Comparison of ENCODE assay signal across 9 cellular contexts in genomic region chr15:65067645-65068416, GRCh38. TPM values are rescaled to one million over a fixed set of nuclear protein-coding genes. Genes with fewer than 3 reads are reported as not detected.
A peak's percentile ranks its signal among the peaks of the same experiment; 100 is the strongest.
DNase-seq lines count a peak whose midpoint lies in the region; ATAC-seq and TF ChIP-seq lines count a peak whose summit lies in the region.
"Had no signal": no experiment of that assay in that cellular context is flagged by ENCODE, and none has a peak within 500 bp of the region (broad histone marks: within the 10 kb centered on the region; RNA-seq: fewer than 3 reads in every experiment).

RASL12 (minus strand) TSS chr15:65067991; CDS start chr15:65067835, 156 bp downstream.

- H3K4me1 Mint-ChIP-seq in CD8-positive, alpha-beta T cell (ENCODE audit: low read depth): peaks cover 7% of the 10 kb centered on the region
- peaks cover 6% of the 10 kb centered on the region for H3K4me1 Mint-ChIP-seq in activated naive CD8-positive, alpha-beta T cell treated with anti-CD3 and anti-CD28 coated beads for 36 hours

- H3K79me2 ChIP-seq in hepatocyte: no peaks in the 10 kb centered on the region

- H4K20me1 ChIP-seq in hepatocyte (ENCODE audit: insufficient read depth, poor library complexity, severe bottlenecking): no peaks in the 10 kb centered on the region

- intact Hi-C loops in CD8-positive, alpha-beta T cell (cut with DNase I, micrococcal nuclease): no loop called here
- intact Hi-C loops in prostate gland (cut with DNase I): no loop called here

- H3K4me1 ChIP-seq in CD8-positive, alpha-beta T cell (ENCODE audit: insufficient read depth, low read length): no peaks in the 10 kb centered on the region
- H3K4me1 ChIP-seq in hepatocyte (ENCODE audit: insufficient read depth) (peaks cover 25% of the 10 kb centered on the region), prostate gland (replicated peaks) (no peaks in the 10 kb centered on the region)

- no peak for TF ChIP-seq CTCF in CD8-positive, alpha-beta T cell (IDR thresholded peaks at IDR 0.05)
- TF ChIP-seq CTCF in hepatocyte (IDR thresholded peaks at IDR 0.05; ENCODE audit: poor library complexity): no peak
- TF ChIP-seq CTCF in prostate gland (IDR thresholded peaks at IDR 0.05): no peak

- H3K9me3 Mint-ChIP-seq in CD8-positive, alpha-beta T cell: no peaks in the 10 kb centered on the region
- H3K9me3 Mint-ChIP-seq in activated naive CD8-positive, alpha-beta T cell treated with anti-CD3 and anti-CD28 coated beads for 36 hours: no peaks in the 10 kb centered on the region

- H3K36me3 Mint-ChIP-seq in CD8-positive, alpha-beta T cell: no peaks in the 10 kb centered on the region
- no peaks in the 10 kb centered on the region for H3K36me3 Mint-ChIP-seq in activated naive CD8-positive, alpha-beta T cell treated with anti-CD3 and anti-CD28 coated beads for 36 hours

- CTCF ChIA-PET in CD8-positive, alpha-beta T cell (lab: Charles Lee): no interaction called here

- no peak for TF ChIP-seq POLR2A in prostate gland (IDR thresholded peaks at IDR 0.05)

- DNase-seq in CD8-positive, alpha-beta T cell: no peak
- no peak for DNase-seq in activated naive CD8-positive, alpha-beta T cell treated with anti-CD3 and anti-CD28 coated beads for 36 hours
- peak; percentile 48 for DNase-seq in hepatocyte (ENCODE audit: low spot score)
- DNase-seq in prostate gland (ENCODE audit: low spot score): no peak
- DNase-seq in NCI-H1694 (lab: John Stamatoyannopoulos, UW): no peak

- no peaks in the 10 kb centered on the region for H3K9me2 ChIP-seq in hepatocyte (replicated peaks; ENCODE audit: insufficient read depth)

- ATAC-seq in CD8-positive, alpha-beta T cell: no peak
- ATAC-seq in HG03460 (IDR thresholded peaks at IDR 0.05; ENCODE audit: unreplicated experiment) (no peak), GM21381 (IDR thresholded peaks at IDR 0.05; ENCODE audit: unreplicated experiment) (no peak)
- ATAC-seq in activated CD4-positive, CD25-positive, alpha-beta regulatory T cell treated with anti-CD3 and anti-CD28 coated beads, Interleukin-2, amount 50 U/mL, for 24 hours: no peak

- POLR2A ChIA-PET in CD8-positive, alpha-beta T cell (lab: Charles Lee): no interaction called here

- peak within 1 kb of the TSS; percentile 91 for H3K4me2 ChIP-seq in hepatocyte

- WGBS in hepatocyte (ENCODE audit: low lambda C conversion rate, missing lambda C conversion rate): 4% methylated on average over 44 of the region's 66 CpGs
- WGBS in prostate gland: 5% methylated on average over 46 of the region's 66 CpGs

- H3K27ac Mint-ChIP-seq in CD8-positive, alpha-beta T cell: no peak within 1 kb of the TSS
- no peak within 1 kb of the TSS for H3K27ac Mint-ChIP-seq in activated naive CD8-positive, alpha-beta T cell treated with anti-CD3 and anti-CD28 coated beads for 36 hours

- peak within 1 kb of the TSS; percentile 78 for H2AFZ ChIP-seq in hepatocyte

- H3K4me3 Mint-ChIP-seq in CD8-positive, alpha-beta T cell: peak within 1 kb of the TSS; percentile 58
- peak within 1 kb of the TSS; percentile 59 for H3K4me3 Mint-ChIP-seq in activated naive CD8-positive, alpha-beta T cell treated with anti-CD3 and anti-CD28 coated beads for 36 hours

- no peak within 1 kb of the TSS for H3K4me3 ChIP-seq in CD8-positive, alpha-beta T cell (ENCODE audit: low read depth, low read length)
- H3K4me3 ChIP-seq in hepatocyte (peak within 1 kb of the TSS; percentile 39), prostate gland (peak within 1 kb of the TSS; percentile 42 to 48)

- H3K36me3 ChIP-seq in CD8-positive, alpha-beta T cell (ENCODE audit: insufficient read depth, low read length): no peaks in the 10 kb centered on the region
- H3K36me3 ChIP-seq in hepatocyte (replicated peaks; ENCODE audit: insufficient read depth, low read depth) (no peaks in the 10 kb centered on the region), prostate gland (no peaks in the 10 kb centered on the region)

- no peak within 1 kb of the TSS for H3K27ac ChIP-seq in CD8-positive, alpha-beta T cell (ENCODE audit: low read depth, low read length)
- peak within 1 kb of the TSS; percentile 70 for H3K27ac ChIP-seq in hepatocyte
- H3K27ac ChIP-seq in prostate gland: peak within 1 kb of the TSS; percentile 78 to 87

- no peaks in the 10 kb centered on the region for H3K9me3 ChIP-seq in CD8-positive, alpha-beta T cell (ENCODE audit: low read length)
- H3K9me3 ChIP-seq in hepatocyte (ENCODE audit: low read depth): no peaks in the 10 kb centered on the region
- H3K9me3 ChIP-seq in prostate gland: no peaks in the 10 kb centered on the region

- H3K27me3 ChIP-seq in CD8-positive, alpha-beta T cell (ENCODE audit: insufficient read depth, low read length): peaks cover 3% of the 10 kb centered on the region
- H3K27me3 ChIP-seq in hepatocyte (peaks cover 10% of the 10 kb centered on the region), prostate gland (replicated peaks; ENCODE audit: insufficient read depth) (peaks cover 2% of the 10 kb centered on the region)

- H3K27me3 Mint-ChIP-seq in CD8-positive, alpha-beta T cell (ENCODE audit: low read depth): peaks cover 29% of the 10 kb centered on the region
- peaks cover 36% of the 10 kb centered on the region for H3K27me3 Mint-ChIP-seq in activated naive CD8-positive, alpha-beta T cell treated with anti-CD3 and anti-CD28 coated beads for 36 hours

RNA-seq across cellular contexts. Expression of gene RASL12, which starts in this region (rescaled TPM):
- not detected for total RNA-seq in CD8-positive, alpha-beta T cell
- not detected for total RNA-seq in activated naive CD8-positive, alpha-beta T cell treated with anti-CD3 and anti-CD28 coated beads for 36 hours
- total RNA-seq in hepatocyte (6.4 and 6.5 TPM in 2 replicates), prostate gland (100 to 1,000 TPM in 1 of 2 donors, 10 to 100 TPM in 1; 56.3 to 124 TPM)
- 4.6 and 5.1 TPM in 2 replicates for polyA plus RNA-seq in hepatocyte
- total RNA-seq: renal cortical epithelial cell had no signal
